ENCODE assay signal across 29 cellular contexts in the genomic region with DNA sequence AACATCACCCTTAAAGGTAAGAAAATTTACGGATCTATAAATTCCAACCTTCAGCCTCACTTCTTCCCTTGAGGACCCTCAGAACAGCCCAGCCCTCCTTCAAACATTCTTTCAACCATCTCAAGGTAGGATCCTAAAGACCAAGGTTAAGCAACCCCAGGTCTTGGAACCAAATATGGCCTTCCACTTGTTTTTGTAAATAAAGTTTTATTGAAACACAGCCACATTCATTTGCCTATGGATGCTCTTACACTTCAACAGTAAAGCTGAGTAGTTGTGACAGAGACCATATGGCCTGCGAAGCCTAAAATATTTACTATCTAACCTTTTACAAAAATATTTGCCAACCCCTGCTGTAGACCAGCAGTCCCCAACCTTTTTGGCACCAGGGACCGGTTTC.
"Had no signal": no experiment of that assay in that cellular context is flagged by ENCODE, and none has a peak within 500 bp of the region (broad histone marks: within the 10 kb centered on the region; RNA-seq: fewer than 3 reads in every experiment).

No MANE protein-coding gene starts in this region.

- H2AFZ ChIP-seq: hepatocyte had no signal

- H3K27me3 ChIP-seq: colonic mucosa, foreskin keratinocyte, gastrocnemius medialis, hepatocyte had no signal

- H3K27ac ChIP-seq: colonic mucosa, coronary artery, dorsolateral prefrontal cortex, epithelial cell of prostate, esophagus muscularis mucosa, esophagus squamous epithelium, foreskin keratinocyte, gastrocnemius medialis, gastroesophageal sphincter, heart left ventricle, heart right ventricle, hepatocyte had no signal

- H3K4me1 ChIP-seq: colonic mucosa, esophagus muscularis mucosa, esophagus squamous epithelium, foreskin keratinocyte, gastrocnemius medialis, gastroesophageal sphincter, heart left ventricle, heart right ventricle had no signal

- H3K4me2 ChIP-seq: hepatocyte had no signal

- DNase-seq: colonic mucosa; cortex of kidney; dermis blood vessel endothelial cell; dorsolateral prefrontal cortex; effector CD4-positive, alpha-beta T cell; effector CD8-positive, alpha-beta T cell; effector memory CD4-positive, alpha-beta T cell; effector memory CD8-positive, alpha-beta T cell; endodermal cell; erythroblast; esophagus squamous epithelium; foreskin fibroblast; foreskin keratinocyte; foreskin melanocyte; gastrocnemius medialis; glutamatergic neuron; head of caudate nucleus; heart left ventricle; heart right ventricle had no signal

- FAIRE-seq: colon, endometrium, endothelial cell of umbilical vein, frontal cortex had no signal

- H3K9me3 ChIP-seq: colonic mucosa, esophagus muscularis mucosa, esophagus squamous epithelium, gastrocnemius medialis, gastroesophageal sphincter, heart left ventricle, heart right ventricle had no signal

- ATAC-seq: effector memory CD8-positive, alpha-beta T cell; esophagus mucosa; foreskin keratinocyte; gastrocnemius medialis; gastroesophageal sphincter; heart left ventricle; heart right ventricle had no signal

- H3K79me2 ChIP-seq: hepatocyte had no signal

- H3K36me3 ChIP-seq: colonic mucosa, esophagus muscularis mucosa, esophagus squamous epithelium, gastrocnemius medialis, gastroesophageal sphincter, heart left ventricle, heart right ventricle had no signal

- H3K4me3 ChIP-seq: colonic mucosa, coronary artery, dorsolateral prefrontal cortex, esophagus muscularis mucosa, esophagus squamous epithelium, gastrocnemius medialis, gastroesophageal sphincter, heart left ventricle, heart right ventricle, hepatocyte had no signal
